ENCODE assay signal across 19 cellular contexts in the genomic region with DNA sequence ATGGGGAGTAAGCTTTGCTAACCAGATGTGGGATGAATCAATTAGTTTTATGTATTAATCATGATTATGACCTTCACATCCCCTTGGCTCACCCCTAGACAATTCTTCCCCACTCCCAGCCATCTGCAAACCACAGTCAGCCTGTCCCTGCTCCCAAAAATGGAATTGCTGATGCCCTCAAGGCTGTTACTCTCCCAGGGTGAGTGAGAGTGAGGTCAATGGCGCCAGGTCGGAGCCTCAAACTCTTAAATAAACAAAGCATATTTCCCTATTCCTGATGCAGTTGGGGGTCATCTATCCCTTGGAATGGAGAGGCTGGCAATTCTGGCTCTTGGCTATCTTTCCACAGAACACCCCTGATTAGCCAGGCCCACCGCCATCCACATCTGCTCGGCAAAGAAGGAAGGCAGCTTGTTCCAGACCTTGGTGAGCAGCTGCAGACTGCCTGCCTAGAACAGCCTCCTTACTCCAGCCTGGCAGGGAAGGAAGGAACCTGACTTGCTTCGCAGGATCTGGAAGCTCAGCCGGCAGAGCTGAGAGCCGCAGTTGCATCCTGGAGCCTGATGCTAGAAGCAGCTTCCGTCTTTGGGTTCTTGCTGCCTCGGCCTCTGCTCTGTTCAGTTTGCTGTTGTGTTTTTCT.
"Had no signal": no experiment of that assay in that cellular context is flagged by ENCODE, and none has a peak within 500 bp of the region (broad histone marks: within the 10 kb centered on the region; RNA-seq: fewer than 3 reads in every experiment).

No MANE protein-coding gene starts in this region.

- H3K4me3 Mint-ChIP-seq: activated B cell treated with CpG ODN at 0.5 μM for 24 hours; activated CD4-positive, alpha-beta T cell treated with anti-CD3 and anti-CD28 coated beads, Interleukin-2, amount 10 ng/mL, durations not matched to agents 24 days and 14 days; activated CD8-positive, alpha-beta T cell treated with anti-CD3 and anti-CD28 coated beads, Interleukin-2, amount 10 ng/mL, durations not matched to agents 7 days and 5 days; neural progenitor cell; T-helper 17 cell had no signal

- H3K36me3 Mint-ChIP-seq: activated naive CD4-positive, alpha-beta T cell treated with anti-CD3 and anti-CD28 coated beads, Interleukin-2, amount 50 U/mL, for 72 hours; neural progenitor cell had no signal

- H2AFZ ChIP-seq: neural progenitor cell had no signal

- H3K4me3 ChIP-seq: cardiac muscle cell, neural progenitor cell, pancreas, thoracic aorta had no signal

- DNase-seq: activated B cell treated with CpG ODN at 0.5 μM for 24 hours; activated CD4-positive, alpha-beta T cell treated with anti-CD3 and anti-CD28 coated beads, Interleukin-2, amount 10 ng/mL, durations not matched to agents 24 days and 14 days; activated CD8-positive, alpha-beta memory T cell treated with anti-CD3 and anti-CD28 coated beads, Interleukin-2, amount 50 U/mL, for 4 hours; activated CD8-positive, alpha-beta T cell treated with anti-CD3 and anti-CD28 coated beads, Interleukin-2, amount 10 ng/mL, durations not matched to agents 7 days and 5 days; activated effector memory CD4-positive, alpha-beta T cell treated with anti-CD3 and anti-CD28 coated beads, Interleukin-2, amount 50 U/mL, for 16 hours; activated T-cell treated with anti-CD3 and anti-CD28 coated beads, Interleukin-2, amount 50 U/mL, for 48 hours; hypothalamus; kidney glomerular epithelial cell; left ventricle myocardium superior; mesenchymal stem cell; pancreas; stimulated activated CD4-positive, alpha-beta T cell treated with anti-CD3 and anti-CD28 coated beads, Interleukin-12 subunit alpha, Interleukin-12 subunit beta, amount 100 ng/mL, for 4 hours; stimulated activated CD4-positive, alpha-beta T cell treated with anti-CD3 and anti-CD28 coated beads, Interleukin-2, amount 100 ng/mL, for 24 hours; T-helper 17 cell had no signal

- H3K27ac Mint-ChIP-seq: activated B cell treated with CpG ODN at 0.5 μM for 24 hours; activated CD4-positive, alpha-beta T cell treated with anti-CD3 and anti-CD28 coated beads, Interleukin-2, amount 10 ng/mL, durations not matched to agents 24 days and 14 days; activated CD8-positive, alpha-beta T cell treated with anti-CD3 and anti-CD28 coated beads, Interleukin-2, amount 10 ng/mL, durations not matched to agents 7 days and 5 days; activated naive CD4-positive, alpha-beta T cell treated with anti-CD3 and anti-CD28 coated beads, Interleukin-2, amount 50 U/mL, for 72 hours; neural progenitor cell; T-helper 17 cell had no signal

- H3K4me2 ChIP-seq: neural progenitor cell had no signal

- H3K27ac ChIP-seq: cardiac muscle cell, neural progenitor cell, pancreas, thoracic aorta had no signal

- H3K27me3 ChIP-seq: pancreas had no signal

- H3K9me3 ChIP-seq: pancreas, thoracic aorta had no signal

- H3K9me3 Mint-ChIP-seq: activated B cell treated with CpG ODN at 0.5 μM for 24 hours; activated CD4-positive, alpha-beta T cell treated with anti-CD3 and anti-CD28 coated beads, Interleukin-2, amount 10 ng/mL, durations not matched to agents 24 days and 14 days; activated naive CD4-positive, alpha-beta T cell treated with anti-CD3 and anti-CD28 coated beads, Interleukin-2, amount 50 U/mL, for 72 hours; neural progenitor cell had no signal

- ATAC-seq: activated CD8-positive, alpha-beta T cell treated with anti-CD3 and anti-CD28 coated beads, Interleukin-2, amount 10 ng/mL, durations not matched to agents 7 days and 5 days; activated naive CD4-positive, alpha-beta T cell treated with anti-CD3 and anti-CD28 coated beads, Interleukin-2, amount 50 U/mL, for 72 hours; esophagus mucosa; left ventricle myocardium superior; pancreas; T-helper 17 cell had no signal

- H3K36me3 ChIP-seq: cardiac muscle cell, neural progenitor cell, pancreas had no signal

- H3K9ac ChIP-seq: neural progenitor cell had no signal
